21 cellular contexts compared by ENCODE assay signal in genomic region chr3:65836047-65836446, GRCh38.
DNase-seq lines count a peak whose midpoint lies in the region; ATAC-seq, FAIRE-seq and TF ChIP-seq lines count a peak whose summit lies in the region.
"Had no signal": no experiment of that assay in that cellular context is flagged by ENCODE, and none has a peak within 500 bp of the region (broad histone marks: within the 10 kb centered on the region; RNA-seq: fewer than 3 reads in every experiment).

No MANE protein-coding gene starts in this region.

- intact Hi-C loops in GM12878 (cut with micrococcal nuclease; ENCODE audit: unreplicated experiment), result no loop called here

- ATAC-seq in GM12878 (no peak), gastroesophageal sphincter (no peak), GM18868 (IDR thresholded peaks at IDR 0.05; ENCODE audit: unreplicated experiment) (no peak)
- ATAC-seq: gastrocnemius medialis, left lung had no signal

- peak overlapping the region; percentile 14; the same call in 1 of the 2 replicates for H3K4me3 Mint-ChIP-seq in HFFc6
- no peak overlapping the region for H3K4me3 Mint-ChIP-seq in mesothelial cell of epicardium
- H3K4me3 Mint-ChIP-seq: activated CD4-positive, alpha-beta memory T cell treated with anti-CD3 and anti-CD28 coated beads, Interleukin-2, amount 10 ng/mL, durations not matched to agents 7 days and 5 days; activated naive CD4-positive, alpha-beta T cell treated with anti-CD3 and anti-CD28 coated beads for 36 hours; CD4-positive, alpha-beta memory T cell; T-helper 1 cell treated with Interleukin-12 subunit alpha and Interleukin-12 subunit beta and Interleukin-4 antibody, amounts not matched to agents 30 μg/mL and 1 μg/mL, for 36 hours had no signal

- peak; percentile 40 for DNase-seq in ACHN
- peak; percentile 37 for DNase-seq in HFFc6
- DNase-seq in GM12878 (ENCODE audit: low read depth, low spot score), result no peak
- DNase-seq in glomerular visceral epithelial cell (ENCODE audit: extremely low spot score), result peak; percentile 18
- no peak for DNase-seq in LoVo (ENCODE audit: low spot score)
- no peak for DNase-seq in mesothelial cell of epicardium (ENCODE audit: low spot score in 2 of 2, unreplicated experiment in 2 of 2)
- DNase-seq: activated CD4-positive, alpha-beta memory T cell treated with anti-CD3 and anti-CD28 coated beads, Interleukin-2, amount 10 ng/mL, durations not matched to agents 7 days and 5 days; activated naive CD4-positive, alpha-beta T cell treated with anti-CD3 and anti-CD28 coated beads for 36 hours; anterior cingulate cortex; CD4-positive, alpha-beta memory T cell; DMS53; gastrocnemius medialis; left lung; NCI-H1436 treated with DMSO at 0.1 percent for 48 hours; NCI-H526 treated with DMSO at 0.1 percent for 48 hours; SIG-M5; WERI-Rb-1 had no signal

- RAD21 ChIA-PET in GM12878 (lab: Charles Lee; ENCODE audit: unreplicated experiment), result no interaction called here

- H2AFZ ChIP-seq in GM12878 (ENCODE audit: control insufficient read depth, low read depth, low read length), result no peak overlapping the region

- TF ChIP-seq EP300 in GM12878 (IDR thresholded peaks at IDR 0.05; ENCODE audit: borderline replicate concordance in 1 of 2, control insufficient read depth in 1 of 2, low read depth in 2 of 2, low read length in 2 of 2) (no peak), gastroesophageal sphincter (IDR thresholded peaks at IDR 0.05) (no peak)

- H3K27me3 ChIP-seq in GM12878 (replicated peaks in 1 of 2; ENCODE audit: control insufficient read depth in 2 of 2, insufficient read depth in 2 of 2, low read length in 1 of 2) (no peaks in the 10 kb centered on the region), gastroesophageal sphincter (no peaks in the 10 kb centered on the region)
- H3K27me3 ChIP-seq: gastrocnemius medialis, left lung, right atrium auricular region had no signal

- no peak overlapping the region for H3K9ac ChIP-seq in GM12878 (ENCODE audit: control insufficient read depth, insufficient read depth, low read length)

- no peak overlapping the region for H3K4me2 ChIP-seq in GM12878 (ENCODE audit: control insufficient read depth, insufficient read depth)

- CTCF ChIA-PET in GM12878 (lab: Yijun Ruan, JAX), result no interaction called here

- H3K9me3 Mint-ChIP-seq in HFFc6, result peaks cover 5% of the 10 kb centered on the region
- H3K9me3 Mint-ChIP-seq in mesothelial cell of epicardium, result peaks cover 11% of the 10 kb centered on the region
- H3K9me3 Mint-ChIP-seq: activated CD4-positive, alpha-beta memory T cell treated with anti-CD3 and anti-CD28 coated beads, Interleukin-2, amount 10 ng/mL, durations not matched to agents 7 days and 5 days; T-helper 1 cell treated with Interleukin-12 subunit alpha and Interleukin-12 subunit beta and Interleukin-4 antibody, amounts not matched to agents 30 μg/mL and 1 μg/mL, for 36 hours had no signal

- WGBS in GM12878 (ENCODE audit: insufficient coverage, insufficient replicate concordance, low lambda C conversion rate, missing lambda C conversion rate), result 0% methylated on average over 1 of the region's 1 CpG
- WGBS in gastroesophageal sphincter (ENCODE audit: low coverage in 1 of 2), 2 donors, result 71 to 100% methylated on average over 1 of the region's 1 CpG

- no peak for FAIRE-seq in GM12878 (lab: Jason Lieb, UNC)

- H3K27ac ChIP-seq in GM12878 (ENCODE audit: control insufficient read depth, insufficient read depth), result no peak overlapping the region
- H3K27ac ChIP-seq in gastroesophageal sphincter, result no peak overlapping the region
- H3K27ac ChIP-seq: gastrocnemius medialis, left lung, right atrium auricular region, WERI-Rb-1 had no signal

- H3K27me3 Mint-ChIP-seq in HFFc6 (ENCODE audit: insufficient read depth) (peaks cover 2% of the 10 kb centered on the region; the same call in 1 of the 2 replicates), mesothelial cell of epicardium (ENCODE audit: low read depth) (no peaks in the 10 kb centered on the region)
- H3K27me3 Mint-ChIP-seq: activated CD4-positive, alpha-beta memory T cell treated with anti-CD3 and anti-CD28 coated beads, Interleukin-2, amount 10 ng/mL, durations not matched to agents 7 days and 5 days; CD4-positive, alpha-beta memory T cell had no signal

- no peak for TF ChIP-seq RAD21 in GM12878 (IDR thresholded peaks at IDR 0.05; ENCODE audit: insufficient read depth, low read depth, low read length)

- peaks cover 11% of the 10 kb centered on the region for H3K4me1 ChIP-seq in GM12878 (ENCODE audit: control insufficient read depth, insufficient read depth, low read length)
- H3K4me1 ChIP-seq in gastroesophageal sphincter, result no peaks in the 10 kb centered on the region

- POLR2A ChIA-PET in GM12878 (lab: Charles Lee), result no interaction called here

- BruUV-seq in GM12878 (replicated peaks; lab: Mats Ljungman, UMichigan), result no TSS peak

- H3K27ac Mint-ChIP-seq in HFFc6, result 0 out of 2 replicates have a peak overlapping the region, but pooled peaks have one; percentile 31
- no peak overlapping the region for H3K27ac Mint-ChIP-seq in mesothelial cell of epicardium
- H3K27ac Mint-ChIP-seq: activated CD4-positive, alpha-beta memory T cell treated with anti-CD3 and anti-CD28 coated beads, Interleukin-2, amount 10 ng/mL, durations not matched to agents 7 days and 5 days; activated naive CD4-positive, alpha-beta T cell treated with anti-CD3 and anti-CD28 coated beads for 36 hours; CD4-positive, alpha-beta memory T cell; T-helper 1 cell treated with Interleukin-12 subunit alpha and Interleukin-12 subunit beta and Interleukin-4 antibody, amounts not matched to agents 30 μg/mL and 1 μg/mL, for 36 hours had no signal

- no peak overlapping the region for H3K4me3 ChIP-seq in GM12878
- H3K4me3 ChIP-seq in gastroesophageal sphincter, result no peak overlapping the region
- H3K4me3 ChIP-seq: gastrocnemius medialis, left lung, right atrium auricular region had no signal

- no peak for TF ChIP-seq POLR2A in GM12878 (IDR thresholded peaks at IDR 0.05; ENCODE audit: low read depth, low read length)
- TF ChIP-seq POLR2A in gastroesophageal sphincter (IDR thresholded peaks at IDR 0.05), result no peak

- no peaks in the 10 kb centered on the region for H3K36me3 ChIP-seq in GM12878 (ENCODE audit: control insufficient read depth in 2 of 2, insufficient read depth in 2 of 2, low read length in 1 of 2)
- H3K36me3 ChIP-seq in gastroesophageal sphincter, result no peaks in the 10 kb centered on the region
- H3K36me3 ChIP-seq: gastrocnemius medialis, left lung, right atrium auricular region, WERI-Rb-1 had no signal

- no peaks in the 10 kb centered on the region for H3K79me2 ChIP-seq in GM12878 (ENCODE audit: control insufficient read depth, insufficient read depth, low read length)

- H3K36me3 Mint-ChIP-seq in HFFc6 (ENCODE audit: low read depth), result peaks cover 28% of the 10 kb centered on the region
- peaks cover 8% of the 10 kb centered on the region for H3K36me3 Mint-ChIP-seq in mesothelial cell of epicardium
- H3K36me3 Mint-ChIP-seq: CD4-positive, alpha-beta memory T cell had no signal

- H3K4me1 Mint-ChIP-seq in HFFc6 (ENCODE audit: low read depth) (peaks cover 65% of the 10 kb centered on the region), mesothelial cell of epicardium (peaks cover 31% of the 10 kb centered on the region)
- H3K4me1 Mint-ChIP-seq: activated CD4-positive, alpha-beta memory T cell treated with anti-CD3 and anti-CD28 coated beads, Interleukin-2, amount 10 ng/mL, durations not matched to agents 7 days and 5 days; CD4-positive, alpha-beta memory T cell had no signal

- no peaks in the 10 kb centered on the region for H4K20me1 ChIP-seq in GM12878 (ENCODE audit: control insufficient read depth, insufficient read depth)

- SMC1A ChIA-PET in GM12878 (lab: Charles Lee; ENCODE audit: uncharacterized antibody, unreplicated experiment), result no interaction called here

- TF ChIP-seq CTCF in HFFc6 (IDR thresholded peaks at IDR 0.05) (no peak), GM12878 (IDR thresholded peaks at IDR 0.05 in 2 of 3, conservative IDR thresholded peaks at IDR 0.05 in 1 of 3; ENCODE audit: control insufficient read depth in 2 of 3, extremely low read depth in 1 of 3, insufficient read depth in 1 of 3, low read depth in 3 of 3, low read length in 3 of 3) (no peak), mesothelial cell of epicardium (IDR thresholded peaks at IDR 0.05; ENCODE audit: unreplicated experiment) (no peak), gastroesophageal sphincter (IDR thresholded peaks at IDR 0.05) (no peak)

- H3K9me3 ChIP-seq in GM12878 (replicated peaks; ENCODE audit: control insufficient read depth, insufficient read depth, low read length) (no peaks in the 10 kb centered on the region; the same call in 2 of the 3 replicates), gastroesophageal sphincter (no peaks in the 10 kb centered on the region)
- H3K9me3 ChIP-seq: gastrocnemius medialis, left lung, right atrium auricular region had no signal

- in situ Hi-C loops in ACHN (cut with HindIII; ENCODE audit: low pct_ligation_motif_present, low pct_unique_long_range_greater_than_20kb, low sequenced_read_pairs) (no loop called here), GM12878 (cut with MboI) (no loop called here)

TF ChIP-seq in GM12878, 131 proteins besides CTCF, POLR2A, EP300 and RAD21:
- TF ChIP-seq MLLT1 (IDR thresholded peaks at IDR 0.05) (no peak), ATF7 (IDR thresholded peaks at IDR 0.05; ENCODE audit: low read depth) (peak; percentile 18; the same call in 1 of the 2 replicates)

Comparison
In these comparisons a context has a peak if more than half of its experiments do, and no peak if none do; other contexts are left out.
1. DNase-seq: peak in ACHN (single experiment), HFFc6 (single experiment) and glomerular visceral epithelial cell (single experiment); none in GM12878 (single experiment), LoVo (single experiment) and mesothelial cell of epicardium (0 of 2).